7 cellular contexts compared by ENCODE assay signal in genomic region chr10:92241501-92241900, GRCh38. TPM values are rescaled to one million over a fixed set of nuclear protein-coding genes. Genes with fewer than 3 reads are reported as not detected.
A peak's percentile ranks its signal among the peaks of the same experiment; 100 is the strongest.
DNase-seq lines count a peak whose midpoint lies in the region; ATAC-seq and TF ChIP-seq lines count a peak whose summit lies in the region.

No MANE protein-coding gene starts in this region.

- BruUV-seq in HCT116 (replicated peaks; lab: Mats Ljungman, UMichigan), result no TSS peak

- H3K4me2 ChIP-seq in HCT116 (ENCODE audit: low read length), result peak overlapping the region; percentile 63

- no peaks in the 10 kb centered on the region for H4K20me1 ChIP-seq in HCT116 (ENCODE audit: insufficient read depth)

- RAD21 ChIA-PET in HCT116 (lab: Charles Lee; ENCODE audit: low non-redundant PET in 1 of 2, low total read pairs in 2 of 2, uncharacterized antibody in 2 of 2, unreplicated experiment in 2 of 2), result no interaction called here

- POLR2A ChIA-PET in HCT116 (lab: Charles Lee), result no interaction called here

- H3K27ac Mint-ChIP-seq in glutamatergic neuron (ENCODE audit: unreplicated experiment), result peak overlapping the region; percentile 95

- no peaks in the 10 kb centered on the region for H3K36me3 ChIP-seq in HCT116 (ENCODE audit: control insufficient read depth in 1 of 2, insufficient read depth in 2 of 2, low read length in 2 of 2)

- no peaks in the 10 kb centered on the region for H3K9me2 ChIP-seq in HCT116 (ENCODE audit: insufficient read depth)

- H3K4me1 ChIP-seq in HCT116 (ENCODE audit: control insufficient read depth in 1 of 2, insufficient read depth in 2 of 2, low read length in 2 of 2), result peaks cover 12 to 40% of the 10 kb centered on the region in 2 experiments; a peak in 3 of 4 replicates

- peaks cover 21% of the 10 kb centered on the region for H3K4me1 Mint-ChIP-seq in glutamatergic neuron (ENCODE audit: low read depth, unreplicated experiment)

- no peaks in the 10 kb centered on the region for H3K79me2 ChIP-seq in HCT116 (ENCODE audit: insufficient read depth, low read length)

- H3K27me3 ChIP-seq in HCT116 (ENCODE audit: insufficient read depth, low read length), result no peaks in the 10 kb centered on the region

- H3K9me3 Mint-ChIP-seq in glutamatergic neuron (ENCODE audit: unreplicated experiment), result peaks cover 10% of the 10 kb centered on the region

- no peak for TF ChIP-seq RAD21 in HCT116 (IDR thresholded peaks at IDR 0.05; ENCODE audit: low read depth)

- DNase-seq in HCT116 (ENCODE audit: low read depth, low spot score), result no peak
- DNase-seq in glutamatergic neuron, result no peak

- no peak for TF ChIP-seq POLR2A in HCT116 (IDR thresholded peaks at IDR 0.05; ENCODE audit: borderline replicate concordance, extremely low read depth, insufficient read depth, insufficient read length)

- no peak overlapping the region for H3K9ac ChIP-seq in HCT116 (ENCODE audit: low read length)

- H3K4me3 ChIP-seq in HCT116 (replicated peaks in 1 of 2; ENCODE audit: low read depth in 1 of 2, low read length in 2 of 2), result no peak overlapping the region
- peak overlapping the region; percentile 73; the same call in 1 of the 2 replicates for H3K4me3 ChIP-seq in WI38 (ENCODE audit: low read depth, low read length)
- H3K4me3 ChIP-seq in skin epidermis, result peak overlapping the region in 5 of 7 experiments; percentile 61 to 75 (median 72)

- intact Hi-C loops in HCT116 (cut with micrococcal nuclease), result no loop called here

- peaks cover 7% of the 10 kb centered on the region for H3K27me3 Mint-ChIP-seq in glutamatergic neuron (ENCODE audit: unreplicated experiment)

- peak overlapping the region; percentile 97 for H3K4me3 Mint-ChIP-seq in glutamatergic neuron (ENCODE audit: unreplicated experiment)

- H3K27ac ChIP-seq in HCT116 (ENCODE audit: low read depth, low read length) (no peak overlapping the region), skin epidermis (peak overlapping the region in 16 of 21 experiments; percentile 51 to 84 (median 78))

- CTCF ChIA-PET in HCT116 (lab: Charles Lee), result interaction anchor here (0.6 kb wide), 1 partner anchor 9 kb away, joined by 3 read pairs; no protein-coding TSS in a partner anchor

- H3K9me3 ChIP-seq in HCT116 (ENCODE audit: control insufficient read depth in 1 of 2, insufficient read depth in 1 of 2, low read depth in 1 of 2, low read length in 2 of 2), result no peaks in the 10 kb centered on the region

- TF ChIP-seq CTCF in HCT116 (IDR thresholded peaks at IDR 0.05 in 2 of 3, conservative IDR thresholded peaks at IDR 0.05 in 1 of 3; ENCODE audit: borderline replicate concordance in 1 of 3, insufficient read depth in 1 of 3, low read depth in 2 of 3, low read length in 2 of 3) (no peak), WI38 (IDR thresholded peaks at IDR 0.05; ENCODE audit: low read depth, low read length) (no peak), glutamatergic neuron (IDR thresholded peaks at IDR 0.05; ENCODE audit: partially characterized antibody, unreplicated experiment) (no peak)

- no peaks in the 10 kb centered on the region for H3K36me3 Mint-ChIP-seq in glutamatergic neuron (ENCODE audit: unreplicated experiment)

- no peak for ATAC-seq in HCT116
- ATAC-seq in GM18520 (IDR thresholded peaks at IDR 0.05; ENCODE audit: unreplicated experiment), result no peak
- ATAC-seq in GM19455 (IDR thresholded peaks at IDR 0.05; ENCODE audit: unreplicated experiment), result no peak
- ATAC-seq in activated CD4-positive, CD25-positive, alpha-beta regulatory T cell treated with anti-CD3 and anti-CD28 coated beads, Interleukin-2, amount 50 U/mL, for 24 hours, result no peak

- H2AFZ ChIP-seq in HCT116 (ENCODE audit: low read depth, low read length, poor library complexity, severe bottlenecking), result no peak overlapping the region

TF ChIP-seq in HCT116, 20 proteins besides CTCF, POLR2A, EP300 and RAD21:
- TF ChIP-seq ZFX (IDR thresholded peaks at IDR 0.05) (no peak), JUND (IDR thresholded peaks at IDR 0.05) (no peak), FOSL1 (IDR thresholded peaks at IDR 0.05; ENCODE audit: low read depth) (no peak), ATF3 (IDR thresholded peaks at IDR 0.05) (no peak), ZBTB33 (IDR thresholded peaks at IDR 0.05; ENCODE audit: extremely low read depth, insufficient replicate concordance, low read length) (no peak), YY1 (IDR thresholded peaks at IDR 0.05; ENCODE audit: extremely low read depth, insufficient replicate concordance, low read depth, low read length) (no peak), EGR1 (IDR thresholded peaks at IDR 0.05; ENCODE audit: low read depth) (no peak), MAX (IDR thresholded peaks at IDR 0.05) (no peak)

RNA-seq across cellular contexts. Expression of gene CPEB3, which starts 49.4 kb away (rescaled TPM):
- total RNA-seq in HCT116 (2021; ENCODE audit: unreplicated experiment), result 3.0 TPM
- polyA plus RNA-seq in HCT116 (2012), result 0.88 and 1.2 TPM in 2 replicates
- total RNA-seq in glutamatergic neuron (ENCODE audit: unreplicated experiment), result 8.0 TPM

RNA-seq across cellular contexts. Expression of gene MARCHF5, which starts 49.5 kb away (rescaled TPM):
- 59.1 TPM for total RNA-seq in HCT116 (2021; ENCODE audit: unreplicated experiment)
- polyA plus RNA-seq in HCT116 (2012), result 41.2 and 45.6 TPM in 2 replicates
- 68.5 TPM for total RNA-seq in glutamatergic neuron (ENCODE audit: unreplicated experiment)

Comparison
In these comparisons a context has a peak if more than half of its experiments do, and no peak if none do; other contexts are left out.
1. H3K4me3 ChIP-seq: peak in WI38 (single experiment) and skin epidermis (5 of 7); none in HCT116 (0 of 2).